18 cellular contexts compared by ENCODE assay signal in genomic region chr20:20741067-20742045, GRCh38. TPM values are rescaled to one million over a fixed set of nuclear protein-coding genes. Genes with fewer than 3 reads are reported as not detected.
DNase-seq lines count a peak whose midpoint lies in the region; ATAC-seq and TF ChIP-seq lines count a peak whose summit lies in the region.
"Had no signal": no experiment of that assay in that cellular context is flagged by ENCODE, and none has a peak within 500 bp of the region (broad histone marks: within the 10 kb centered on the region; RNA-seq: fewer than 3 reads in every experiment).

No MANE protein-coding gene starts in this region.

- H2BK5ac ChIP-seq in mesendoderm (ENCODE audit: low read length) = no peak overlapping the region

- H3K27me3 ChIP-seq in psoas muscle (ENCODE audit: insufficient read depth in 3 of 3, low read length in 2 of 3) (no peaks in the 10 kb centered on the region), mesendoderm (ENCODE audit: insufficient read depth, low read length, poor library complexity) (no peaks in the 10 kb centered on the region)
- no peaks in the 10 kb centered on the region for H3K27me3 ChIP-seq in naive thymus-derived CD4-positive, alpha-beta T cell (ENCODE audit: control insufficient read depth in 2 of 2, insufficient read depth in 2 of 2, low read length in 2 of 2)

- POLR2A ChIA-PET in RWPE1 (lab: Yijun Ruan, JAX; ENCODE audit: low non-redundant PET) = no interaction called here
- POLR2A ChIA-PET in naive thymus-derived CD4-positive, alpha-beta T cell (lab: Charles Lee) = no interaction called here

- no peak overlapping the region for H3K18ac ChIP-seq in mesendoderm (ENCODE audit: low read length)

- DNase-seq in DMS79 (lab: John Stamatoyannopoulos, UW) (peak; percentile 51), NCI-H1105 treated with DMSO at 0.1 percent for 48 hours (lab: John Stamatoyannopoulos, UW) (peak; percentile 83), RWPE1 (ENCODE audit: low spot score) (no peak), psoas muscle (no peak), mesendoderm (no peak), ACHN (no peak)
- no peak for DNase-seq in naive thymus-derived CD4-positive, alpha-beta T cell
- DNase-seq: activated CD4-positive, CD25-positive, alpha-beta regulatory T cell treated with anti-CD3 and anti-CD28 coated beads, Interleukin-2, amount 50 U/mL, for 72 hours; activated CD8-positive, alpha-beta memory T cell treated with anti-CD3 and anti-CD28 coated beads, Interleukin-2, amount 50 U/mL, for 4 hours; activated gamma-delta T cell treated with Interleukin-2 at 50 U/mL for 16 hours; anterior cingulate cortex; COR-L47; IMR-90; NCI-H524 had no signal

- H4K5ac ChIP-seq in mesendoderm (ENCODE audit: low read length) = no peak overlapping the region

- H3K4me1 ChIP-seq in psoas muscle = peaks cover 51% of the 10 kb centered on the region
- H3K4me1 ChIP-seq in mesendoderm (ENCODE audit: control insufficient read depth, low read depth, low read length) = peaks cover 6% of the 10 kb centered on the region
- H3K4me1 ChIP-seq in naive thymus-derived CD4-positive, alpha-beta T cell (ENCODE audit: control insufficient read depth in 2 of 2, insufficient read depth in 2 of 2, low read length in 2 of 2) = no peaks in the 10 kb centered on the region

- no peak overlapping the region for H2BK120ac ChIP-seq in mesendoderm (ENCODE audit: low read depth, low read length)

- WGBS in psoas muscle, 3 donors = 51 to 69% (median 53%) methylated on average over 10 of the region's 10 CpGs
- WGBS in mesendoderm (ENCODE audit: extremely low coverage, insufficient coverage, low lambda C conversion rate) = no CpG with 5 or more reads among the region's 10 CpGs

- H3K4me3 ChIP-seq in psoas muscle (no peak overlapping the region), mesendoderm (ENCODE audit: low read length) (no peak overlapping the region)
- H3K4me3 ChIP-seq in naive thymus-derived CD4-positive, alpha-beta T cell (ENCODE audit: low read length) = no peak overlapping the region

- H3K27ac ChIP-seq in RWPE1 (peak overlapping the region; percentile 64), psoas muscle (peak overlapping the region; percentile 60), mesendoderm (ENCODE audit: low read depth, low read length) (no peak overlapping the region)
- no peak overlapping the region for H3K27ac ChIP-seq in naive thymus-derived CD4-positive, alpha-beta T cell (ENCODE audit: low read depth, low read length)

- CTCF ChIA-PET in RWPE1 (lab: Yijun Ruan, JAX) = no interaction called here
- CTCF ChIA-PET in naive thymus-derived CD4-positive, alpha-beta T cell (lab: Charles Lee) = no interaction called here

- TF ChIP-seq CTCF in RWPE1 (conservative IDR thresholded peaks at IDR 0.05; ENCODE audit: low read depth) (no peak), psoas muscle (IDR thresholded peaks at IDR 0.05) (no peak)

- H2AK5ac ChIP-seq in mesendoderm (ENCODE audit: low read length) = no peak overlapping the region

- no peak overlapping the region for H2BK15ac ChIP-seq in mesendoderm (replicated peaks; ENCODE audit: low read depth)

- no peaks in the 10 kb centered on the region for H3K9me3 Mint-ChIP-seq in naive thymus-derived CD4-positive, alpha-beta T cell
- H3K9me3 Mint-ChIP-seq: stimulated activated naive CD8-positive, alpha-beta T cell treated with anti-CD3 and anti-CD28 coated beads, Interleukin-15, Interleukin-2, amounts not matched to agents 100 ng/mL and 50 ng/mL, for 24 hours; T-helper 2 cell treated with Interferon-gamma antibody and Interleukin-4, amounts not matched to agents 5 μg/mL and 100 μg/mL, for 36 hours had no signal

- ATAC-seq in psoas muscle (peak in 1 of 4 donors; percentile 8), HG02852 (IDR thresholded peaks at IDR 0.05; ENCODE audit: unreplicated experiment) (no peak)
- no peak for ATAC-seq in naive thymus-derived CD4-positive, alpha-beta T cell

- H3K4me2 ChIP-seq in mesendoderm (ENCODE audit: low read length) = no peak overlapping the region

- no peaks in the 10 kb centered on the region for H3K36me3 ChIP-seq in psoas muscle (ENCODE audit: insufficient read depth in 1 of 2, low read depth in 1 of 2)
- H3K36me3 ChIP-seq in mesendoderm (ENCODE audit: control insufficient read depth, insufficient read depth, low read length) = no peaks in the 10 kb centered on the region
- no peaks in the 10 kb centered on the region for H3K36me3 ChIP-seq in naive thymus-derived CD4-positive, alpha-beta T cell (ENCODE audit: control insufficient read depth in 2 of 3, insufficient read depth in 3 of 3, low read length in 3 of 3)

- no peak overlapping the region for H3K9ac ChIP-seq in mesendoderm (ENCODE audit: low read length)

- no peak overlapping the region for H3K56ac ChIP-seq in mesendoderm (ENCODE audit: low read length)

- intact Hi-C loops in psoas muscle (cut with DNase I) = loop anchor here (5.0 kb wide), 1 partner anchor 36 kb away; no protein-coding TSS in a partner anchor
- intact Hi-C loops in naive thymus-derived CD4-positive, alpha-beta T cell (cut with micrococcal nuclease) = no loop called here

- H3K23ac ChIP-seq in mesendoderm (ENCODE audit: low read length) = no peak overlapping the region

- peaks cover 0 to 6% (median 0%) of the 10 kb centered on the region in 5 donors for H3K36me3 Mint-ChIP-seq in naive thymus-derived CD4-positive, alpha-beta T cell

- no peaks in the 10 kb centered on the region for H3K9me3 ChIP-seq in psoas muscle
- no peaks in the 10 kb centered on the region for H3K9me3 ChIP-seq in naive thymus-derived CD4-positive, alpha-beta T cell (ENCODE audit: control insufficient read depth in 2 of 3, low read length in 3 of 3)

- no peak overlapping the region for H3K4ac ChIP-seq in mesendoderm (ENCODE audit: low read depth, low read length)

- peaks cover 0 to 7% (median 0%) of the 10 kb centered on the region in 7 donors for H3K4me1 Mint-ChIP-seq in naive thymus-derived CD4-positive, alpha-beta T cell

- no peaks in the 10 kb centered on the region for H3K79me2 ChIP-seq in mesendoderm (ENCODE audit: control insufficient read depth, insufficient read depth, low read length)

- no peak overlapping the region for H3K4me3 Mint-ChIP-seq in naive thymus-derived CD4-positive, alpha-beta T cell
- H3K4me3 Mint-ChIP-seq: neural crest cell; stimulated activated naive CD8-positive, alpha-beta T cell treated with anti-CD3 and anti-CD28 coated beads, Interleukin-15, Interleukin-2, amounts not matched to agents 100 ng/mL and 50 ng/mL, for 24 hours; T-helper 2 cell treated with Interferon-gamma antibody and Interleukin-4, amounts not matched to agents 5 μg/mL and 100 μg/mL, for 36 hours had no signal

- no peaks in the 10 kb centered on the region for H3K79me1 ChIP-seq in mesendoderm (ENCODE audit: low read length)

- in situ Hi-C loops in ACHN (cut with HindIII; ENCODE audit: low pct_ligation_motif_present, low pct_unique_long_range_greater_than_20kb, low sequenced_read_pairs) = no loop called here

- H4K8ac ChIP-seq in mesendoderm (ENCODE audit: low read depth, low read length) = no peak overlapping the region

- H3K27me3 Mint-ChIP-seq in naive thymus-derived CD4-positive, alpha-beta T cell = peaks cover 5 to 26% (median 13%) of the 10 kb centered on the region in 5 donors

- no peak overlapping the region for H3K27ac Mint-ChIP-seq in naive thymus-derived CD4-positive, alpha-beta T cell
- H3K27ac Mint-ChIP-seq: stimulated activated naive CD8-positive, alpha-beta T cell treated with anti-CD3 and anti-CD28 coated beads, Interleukin-15, Interleukin-2, amounts not matched to agents 100 ng/mL and 50 ng/mL, for 24 hours; T-helper 2 cell treated with Interferon-gamma antibody and Interleukin-4, amounts not matched to agents 5 μg/mL and 100 μg/mL, for 36 hours had no signal

RNA-seq across cellular contexts. Expression of gene RALGAPA2, which starts 28.9 kb away (rescaled TPM):
- total RNA-seq in psoas muscle = 10 to 100 TPM; 51.1 to 75.5 (median 71.4) TPM
- 10 to 100 TPM; 12.2 to 49.3 (median 24.1) TPM for polyA plus RNA-seq in psoas muscle
- polyA plus RNA-seq in mesendoderm (2013, experiment 1 of 2) = 10.8 TPM
- polyA plus RNA-seq in mesendoderm (2013, experiment 2 of 2) = 10.5 TPM
- total RNA-seq in naive thymus-derived CD4-positive, alpha-beta T cell = 10 to 100 TPM; 27.5 to 45.4 (median 35.1) TPM
- 1 to 10 TPM; 6.7 to 9.1 TPM for polyA plus RNA-seq in naive thymus-derived CD4-positive, alpha-beta T cell

Comparison
In these comparisons a context has a peak if more than half of its experiments do, and no peak if none do; other contexts are left out.
1. DNase-seq: peak in DMS79 (single experiment) and NCI-H1105 treated with DMSO at 0.1 percent for 48 hours (single experiment); none in RWPE1 (single experiment), psoas muscle (0 of 2), mesendoderm (single experiment), naive thymus-derived CD4-positive, alpha-beta T cell (0 of 9) and ACHN (single experiment).
2. H3K27ac ChIP-seq: peak in RWPE1 (single experiment) and psoas muscle (single experiment); none in mesendoderm (single experiment) and naive thymus-derived CD4-positive, alpha-beta T cell (single experiment).
3. intact Hi-C loops: an anchor here in psoas muscle (5.0 kb wide); none called in naive thymus-derived CD4-positive, alpha-beta T cell.